ENCODE assay signal across 2 cellular contexts in the genomic region with DNA sequence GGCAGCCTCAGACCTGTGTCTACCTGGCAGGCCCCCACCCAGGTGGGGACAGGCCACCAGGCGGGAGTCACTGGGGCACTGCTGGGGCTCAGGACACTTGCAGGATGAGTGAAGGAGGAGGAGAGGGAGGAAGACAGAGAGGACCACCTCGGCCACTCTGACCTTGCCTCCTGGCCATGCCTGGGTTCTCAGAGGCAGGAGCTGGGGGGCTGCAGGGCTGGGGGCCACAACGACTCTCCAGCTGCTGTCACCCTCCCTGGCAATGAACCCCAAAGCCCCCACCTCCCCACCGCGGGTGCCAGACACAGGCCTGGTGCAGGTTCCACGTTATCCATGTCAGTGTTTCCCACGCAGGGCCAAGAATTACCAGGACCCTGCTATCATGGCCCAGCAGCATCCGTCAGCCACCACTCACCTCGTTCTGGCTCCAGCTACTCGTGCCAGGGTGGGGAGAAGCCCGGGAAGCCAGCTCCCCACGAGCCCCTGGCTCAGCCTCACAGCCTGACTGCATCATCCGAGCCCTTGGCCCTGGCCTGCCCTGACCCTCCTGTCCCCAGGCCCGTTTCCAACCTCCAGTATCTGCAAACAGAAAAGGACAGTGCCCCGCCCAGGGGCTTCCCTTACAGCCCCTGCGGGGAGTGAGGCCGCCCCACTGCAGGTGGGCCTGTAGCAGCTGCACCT.
TF ChIP-seq lines count a peak whose summit lies in the region.

No MANE protein-coding gene starts in this region.

TF ChIP-seq in SK-N-SH, 30 proteins besides CTCF, POLR2A, EP300 and RAD21 (continued from another document):
- TF ChIP-seq, protein P1, sequence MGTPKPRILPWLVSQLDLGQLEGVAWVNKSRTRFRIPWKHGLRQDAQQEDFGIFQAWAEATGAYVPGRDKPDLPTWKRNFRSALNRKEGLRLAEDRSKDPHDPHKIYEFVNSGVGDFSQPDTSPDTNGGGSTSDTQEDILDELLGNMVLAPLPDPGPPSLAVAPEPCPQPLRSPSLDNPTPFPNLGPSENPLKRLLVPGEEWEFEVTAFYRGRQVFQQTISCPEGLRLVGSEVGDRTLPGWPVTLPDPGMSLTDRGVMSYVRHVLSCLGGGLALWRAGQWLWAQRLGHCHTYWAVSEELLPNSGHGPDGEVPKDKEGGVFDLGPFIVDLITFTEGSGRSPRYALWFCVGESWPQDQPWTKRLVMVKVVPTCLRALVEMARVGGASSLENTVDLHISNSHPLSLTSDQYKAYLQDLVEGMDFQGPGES (IDR thresholded peaks at IDR 0.05; ENCODE audit: low read depth, low read length): no peak

TF ChIP-seq in SK-N-SH treated with all-trans-retinoic acid at 6 μM for 48 hours, 23 proteins besides CTCF, POLR2A, EP300 and RAD21 (continued from another document):
- TF ChIP-seq, protein P2, sequence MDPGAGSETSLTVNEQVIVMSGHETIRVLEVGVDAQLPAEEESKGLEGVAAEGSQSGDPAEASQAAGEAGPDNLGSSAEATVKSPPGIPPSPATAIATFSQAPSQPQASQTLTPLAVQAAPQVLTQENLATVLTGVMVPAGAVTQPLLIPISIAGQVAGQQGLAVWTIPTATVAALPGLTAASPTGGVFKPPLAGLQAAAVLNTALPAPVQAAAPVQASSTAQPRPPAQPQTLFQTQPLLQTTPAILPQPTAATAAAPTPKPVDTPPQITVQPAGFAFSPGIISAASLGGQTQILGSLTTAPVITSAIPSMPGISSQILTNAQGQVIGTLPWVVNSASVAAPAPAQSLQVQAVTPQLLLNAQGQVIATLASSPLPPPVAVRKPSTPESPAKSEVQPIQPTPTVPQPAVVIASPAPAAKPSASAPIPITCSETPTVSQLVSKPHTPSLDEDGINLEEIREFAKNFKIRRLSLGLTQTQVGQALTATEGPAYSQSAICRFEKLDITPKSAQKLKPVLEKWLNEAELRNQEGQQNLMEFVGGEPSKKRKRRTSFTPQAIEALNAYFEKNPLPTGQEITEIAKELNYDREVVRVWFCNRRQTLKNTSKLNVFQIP (CRISPR knock-in tag; IDR thresholded peaks at IDR 0.05; ENCODE audit: borderline replicate concordance, low read depth): no peak
- TF ChIP-seq BACH2 (CRISPR knock-in tag; IDR thresholded peaks at IDR 0.05; ENCODE audit: borderline replicate concordance) (no peak), ZC3H10 (CRISPR knock-in tag; IDR thresholded peaks at IDR 0.05) (no peak)
